17 cellular contexts compared by ENCODE assay signal in genomic region chr17:81247339-81247990, GRCh38.
"Had no signal": no experiment of that assay in that cellular context is flagged by ENCODE, and none has a peak within 500 bp of the region (broad histone marks: within the 10 kb centered on the region; RNA-seq: fewer than 3 reads in every experiment).

No MANE protein-coding gene starts in this region.

- H3K9me3 ChIP-seq: left ventricle myocardium inferior, psoas muscle, right lobe of liver had no signal

- H3K9me3 Mint-ChIP-seq: endodermal cell; immature natural killer cell; natural killer cell treated with Interleukin-12 subunit alpha and Interleukin-12 subunit beta and Interleukin-15 and Interleukin-18, amount 100 ng/mL, for 72 hours; type B pancreatic cell had no signal

- H3K27me3 Mint-ChIP-seq: natural killer cell treated with Interleukin-12 subunit alpha and Interleukin-12 subunit beta and Interleukin-15 and Interleukin-18, amount 100 ng/mL, for 72 hours; type B pancreatic cell had no signal

- H3K27ac Mint-ChIP-seq: natural killer cell treated with Interleukin-12 subunit alpha and Interleukin-12 subunit beta and Interleukin-15 and Interleukin-18, amount 100 ng/mL, for 72 hours had no signal

- ATAC-seq: foreskin keratinocyte; left cardiac atrium; natural killer cell treated with Interleukin-12 subunit alpha and Interleukin-12 subunit beta and Interleukin-15 and Interleukin-18, amount 100 ng/mL, for 72 hours had no signal

- H3K27ac ChIP-seq: coronary artery, foreskin keratinocyte, left ventricle myocardium inferior, psoas muscle, right lobe of liver had no signal

- H3K36me3 Mint-ChIP-seq: natural killer cell treated with Interleukin-12 subunit alpha and Interleukin-12 subunit beta and Interleukin-15 and Interleukin-18, amount 100 ng/mL, for 72 hours; type B pancreatic cell had no signal

- H3K4me1 Mint-ChIP-seq: endodermal cell had no signal

- H3K4me3 Mint-ChIP-seq: endodermal cell; immature natural killer cell; natural killer cell treated with Interleukin-12 subunit alpha and Interleukin-12 subunit beta and Interleukin-15 and Interleukin-18, amount 100 ng/mL, for 72 hours; type B pancreatic cell had no signal

- H3K4me3 ChIP-seq: coronary artery, left ventricle myocardium inferior, lung, psoas muscle, right lobe of liver had no signal

- DNase-seq: effector CD4-positive, alpha-beta T cell; endodermal cell; erythroblast; foreskin keratinocyte; immature natural killer cell; left cardiac atrium; left ventricle myocardium inferior; mesenchymal stem cell; midbrain; retina; stimulated activated naive CD4-positive, alpha-beta T cell treated with Interleukin-2 at 50 U/mL for 16 hours had no signal

- H3K27me3 ChIP-seq: foreskin keratinocyte, right lobe of liver had no signal

- H3K4me1 ChIP-seq: foreskin keratinocyte, psoas muscle had no signal
